Comparison of ENCODE assay signal across 18 cellular contexts in the genomic region with DNA sequence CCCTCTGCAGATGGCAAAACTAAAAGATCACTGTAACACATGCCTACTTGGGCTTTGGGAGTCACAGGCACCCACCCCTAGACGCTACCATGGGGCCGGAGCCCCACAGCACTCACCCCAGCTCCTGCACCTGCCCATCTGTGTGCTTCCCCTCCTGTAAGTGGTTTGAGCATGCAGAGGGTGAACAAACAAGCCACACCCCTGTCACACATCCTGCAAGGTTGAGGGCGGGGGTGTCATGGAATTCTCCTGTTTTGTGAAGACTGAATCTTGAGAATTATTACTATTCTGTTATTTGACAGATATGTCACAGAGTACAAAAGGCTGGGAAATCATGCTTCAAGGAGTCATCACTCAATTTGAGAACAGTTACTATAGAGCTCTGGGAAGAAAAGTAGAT.
DNase-seq lines count a peak whose midpoint lies in the region; ATAC-seq and TF ChIP-seq lines count a peak whose summit lies in the region.
"Had no signal": no experiment of that assay in that cellular context is flagged by ENCODE, and none has a peak within 500 bp of the region (broad histone marks: within the 10 kb centered on the region; RNA-seq: fewer than 3 reads in every experiment).

No MANE protein-coding gene starts in this region.

- H3K4me3 ChIP-seq in mucosa of descending colon, result no peak overlapping the region
- no peak overlapping the region for H3K4me3 ChIP-seq in effector memory CD4-positive, alpha-beta T cell (ENCODE audit: insufficient read depth, low read depth, low read length, poor library complexity, severe bottlenecking)
- H3K4me3 ChIP-seq: skin epidermis, suprapubic skin had no signal

- intact Hi-C loops in mucosa of descending colon (cut with DNase I, micrococcal nuclease), result no loop called here

- no peaks in the 10 kb centered on the region for H3K9me3 ChIP-seq in mucosa of descending colon
- H3K9me3 ChIP-seq in effector memory CD4-positive, alpha-beta T cell (ENCODE audit: control insufficient read depth, low read length), result no peaks in the 10 kb centered on the region
- H3K9me3 ChIP-seq: suprapubic skin had no signal

- ATAC-seq in mucosa of descending colon (peak; percentile 74), GM19395 (IDR thresholded peaks at IDR 0.05; ENCODE audit: unreplicated experiment) (no peak)
- no peak for ATAC-seq in activated T-cell treated with anti-CD3 and anti-CD28 coated beads, Interleukin-2, amount 50 U/mL, for 72 hours (replicated peaks in 1 of 2)

- no peaks in the 10 kb centered on the region for H3K27me3 ChIP-seq in effector memory CD4-positive, alpha-beta T cell (replicated peaks; ENCODE audit: control insufficient read depth, insufficient read depth, low read length, poor library complexity, severe bottlenecking)
- H3K27me3 ChIP-seq: suprapubic skin had no signal

- H3K36me3 Mint-ChIP-seq in activated T-cell treated with anti-CD3 and anti-CD28 coated beads, Interleukin-2, amount 50 U/mL, for 72 hours (ENCODE audit: insufficient read depth in 2 of 2), result peaks cover 2 to 4% of the 10 kb centered on the region in 2 donors

- H3K27ac Mint-ChIP-seq in activated T-cell treated with anti-CD3 and anti-CD28 coated beads, Interleukin-2, amount 50 U/mL, for 72 hours, result no peak overlapping the region
- H3K27ac Mint-ChIP-seq: activated T-helper 2 cell treated with anti-CD3 and anti-CD28 coated beads, Interferon-gamma antibody, Interleukin-2, Interleukin-4, amounts not matched to agents 10 μg/mL and 5 μg/mL and 100 μg/mL, durations not matched to agents 14 hours and 24 hours and 36 hours; T-helper 2 cell treated with Interferon-gamma antibody and Interleukin-4, amounts not matched to agents 5 μg/mL and 100 μg/mL, for 36 hours had no signal

- H3K4me3 Mint-ChIP-seq in activated T-cell treated with anti-CD3 and anti-CD28 coated beads, Interleukin-2, amount 50 U/mL, for 72 hours, result no peak overlapping the region
- H3K4me3 Mint-ChIP-seq: T-helper 2 cell treated with Interferon-gamma antibody and Interleukin-4, amounts not matched to agents 5 μg/mL and 100 μg/mL, for 36 hours had no signal

- peak; percentile 88 for DNase-seq in DMS53 (lab: John Stamatoyannopoulos, UW)
- DNase-seq in NCI-H345 treated with DMSO at 0.1 percent for 48 hours (lab: John Stamatoyannopoulos, UW; ENCODE audit: unreplicated experiment), result peak; percentile 31
- DNase-seq in mucosa of descending colon, result peak in 1 of 3 donors; percentile 37
- DNase-seq in effector memory CD4-positive, alpha-beta T cell, result no peak
- no peak for DNase-seq in KG1 (lab: John Stamatoyannopoulos, UW)
- no peak for DNase-seq in activated T-cell treated with anti-CD3 and anti-CD28 coated beads, Interleukin-2, amount 50 U/mL, for 72 hours
- DNase-seq: activated CD4-positive, CD25-positive, alpha-beta regulatory T cell treated with anti-CD3 and anti-CD28 coated beads, Interleukin-2, amount 50 U/mL, for 72 hours; central memory CD4-positive, alpha-beta T cell; effector CD8-positive, alpha-beta T cell; NCI-H1092 treated with DMSO at 0.1 percent for 48 hours; stimulated activated CD4-positive, alpha-beta T cell treated with anti-CD3 and anti-CD28 coated beads, Interleukin-4, amount 100 ng/mL, for 1 hour had no signal

- peaks cover 13% of the 10 kb centered on the region for H3K4me1 ChIP-seq in mucosa of descending colon (ENCODE audit: low read depth)
- H3K4me1 ChIP-seq in effector memory CD4-positive, alpha-beta T cell (ENCODE audit: control insufficient read depth, insufficient read depth, low read length, poor library complexity, severe bottlenecking), result peaks cover 4% of the 10 kb centered on the region
- H3K4me1 ChIP-seq: parathyroid adenoma had no signal

- TF ChIP-seq CTCF in mucosa of descending colon (IDR thresholded peaks at IDR 0.05), result no peak

- no peaks in the 10 kb centered on the region for H3K4me1 Mint-ChIP-seq in activated T-cell treated with anti-CD3 and anti-CD28 coated beads, Interleukin-2, amount 50 U/mL, for 72 hours (ENCODE audit: low read depth)

- H3K27ac ChIP-seq in cingulate gyrus (ENCODE audit: low read depth, low read length), result peak overlapping the region; percentile 43
- H3K27ac ChIP-seq in effector memory CD4-positive, alpha-beta T cell (ENCODE audit: insufficient read depth, low read length, poor library complexity, severe bottlenecking), result no peak overlapping the region
- H3K27ac ChIP-seq: parathyroid adenoma, suprapubic skin had no signal

- H3K36me3 ChIP-seq in mucosa of descending colon (ENCODE audit: low read depth), result no peaks in the 10 kb centered on the region
- no peaks in the 10 kb centered on the region for H3K36me3 ChIP-seq in effector memory CD4-positive, alpha-beta T cell (ENCODE audit: control insufficient read depth, insufficient read depth, low read length)

- H3K9me3 Mint-ChIP-seq in activated T-cell treated with anti-CD3 and anti-CD28 coated beads, Interleukin-2, amount 50 U/mL, for 72 hours, result peaks cover 0 to under 1% of the 10 kb centered on the region in 2 donors
- H3K9me3 Mint-ChIP-seq: activated T-helper 2 cell treated with anti-CD3 and anti-CD28 coated beads, Interferon-gamma antibody, Interleukin-2, Interleukin-4, amounts not matched to agents 10 μg/mL and 5 μg/mL and 100 μg/mL, durations not matched to agents 14 hours and 24 hours and 36 hours; T-helper 2 cell treated with Interferon-gamma antibody and Interleukin-4, amounts not matched to agents 5 μg/mL and 100 μg/mL, for 36 hours had no signal

- peaks cover 5% of the 10 kb centered on the region for H3K27me3 Mint-ChIP-seq in activated T-cell treated with anti-CD3 and anti-CD28 coated beads, Interleukin-2, amount 50 U/mL, for 72 hours (ENCODE audit: low read depth)

Comparison
In these comparisons a context has a peak if more than half of its experiments do, and no peak if none do; other contexts are left out.
1. DNase-seq: peak in DMS53 (single experiment) and NCI-H345 treated with DMSO at 0.1 percent for 48 hours (single experiment); none in effector memory CD4-positive, alpha-beta T cell (0 of 3), KG1 (single experiment) and activated T-cell treated with anti-CD3 and anti-CD28 coated beads, Interleukin-2, amount 50 U/mL, for 72 hours (0 of 2).